9 cellular contexts compared by ENCODE assay signal in genomic region chr20:2237059-2237458, GRCh38. TPM values are rescaled to one million over a fixed set of nuclear protein-coding genes. Genes with fewer than 3 reads are reported as not detected.
DNase-seq lines count a peak whose midpoint lies in the region; ATAC-seq and TF ChIP-seq lines count a peak whose summit lies in the region.
"Had no signal": no experiment of that assay in that cellular context is flagged by ENCODE, and none has a peak within 500 bp of the region (broad histone marks: within the 10 kb centered on the region; RNA-seq: fewer than 3 reads in every experiment).

No MANE protein-coding gene starts in this region.

- no peaks in the 10 kb centered on the region for H3K27me3 ChIP-seq in uterus
- no peaks in the 10 kb centered on the region for H3K27me3 ChIP-seq in SJCRH30
- H3K27me3 ChIP-seq: BLaER1 treated with 17β-estradiol and CSF1 and Interleukin-3, amounts not matched to agents 10 nM and 100 nM had no signal

- H3K9me3 Mint-ChIP-seq in type B pancreatic cell: no peaks in the 10 kb centered on the region

- H3K4me3 ChIP-seq in uterus (no peak overlapping the region), SJCRH30 (no peak overlapping the region)
- H3K4me3 ChIP-seq: BLaER1 treated with 17β-estradiol and CSF1 and Interleukin-3, amounts not matched to agents 10 nM and 100 nM had no signal

- DNase-seq in NCI-H526 (lab: John Stamatoyannopoulos, UW) (peak; percentile 11 to 53), NCI-H526 treated with DMSO at 0.1 percent for 48 hours (lab: John Stamatoyannopoulos, UW) (no peak), brain pericyte (ENCODE audit: low read depth, low spot score) (peak; percentile 15), left lobe of liver (ENCODE audit: low spot score) (peak; percentile 83), type B pancreatic cell (ENCODE audit: extremely low spot score, unreplicated experiment) (no peak), uterus (no peak), SJCRH30 (no peak)

- H3K4me1 ChIP-seq in uterus: no peaks in the 10 kb centered on the region
- no peaks in the 10 kb centered on the region for H3K4me1 ChIP-seq in SJCRH30

- H3K36me3 Mint-ChIP-seq in type B pancreatic cell: no peaks in the 10 kb centered on the region

- peaks cover 23% of the 10 kb centered on the region for H3K4me1 Mint-ChIP-seq in type B pancreatic cell (ENCODE audit: unreplicated experiment)

- H3K27ac ChIP-seq in uterus (no peak overlapping the region), SJCRH30 (no peak overlapping the region)
- H3K27ac ChIP-seq: BLaER1 treated with 17β-estradiol and CSF1 and Interleukin-3, amounts not matched to agents 10 nM and 100 nM had no signal

- no peak overlapping the region for H3K4me3 Mint-ChIP-seq in type B pancreatic cell

- peaks cover 4% of the 10 kb centered on the region for H3K27me3 Mint-ChIP-seq in type B pancreatic cell

- TF ChIP-seq CTCF in type B pancreatic cell (conservative IDR thresholded peaks at IDR 0.05) (no peak), uterus (IDR thresholded peaks at IDR 0.05) (peak in 1 of 4 experiments; percentile 17)

- H3K36me3 ChIP-seq in uterus (no peaks in the 10 kb centered on the region), SJCRH30 (no peaks in the 10 kb centered on the region)
- H3K36me3 ChIP-seq: BLaER1 treated with 17β-estradiol and CSF1 and Interleukin-3, amounts not matched to agents 10 nM and 100 nM had no signal

- TF ChIP-seq POLR2A in uterus (IDR thresholded peaks at IDR 0.05): no peak

- ATAC-seq in left lobe of liver (peak; percentile 97), GM21515 (IDR thresholded peaks at IDR 0.05; ENCODE audit: unreplicated experiment) (no peak)

- H3K27ac Mint-ChIP-seq in type B pancreatic cell: peak overlapping the region; percentile 2

- intact Hi-C loops in uterus (cut with DNase I; ENCODE audit: low total_unique reads): no loop called here

- H3K9me3 ChIP-seq in uterus: no peaks in the 10 kb centered on the region
- H3K9me3 ChIP-seq in SJCRH30 (replicated peaks): no peaks in the 10 kb centered on the region
- H3K9me3 ChIP-seq: BLaER1 treated with 17β-estradiol and CSF1 and Interleukin-3, amounts not matched to agents 10 nM and 100 nM had no signal

RNA-seq across cellular contexts. Expression of gene TGM3, which starts 58.7 kb away (rescaled TPM):
- 0.25 TPM for total RNA-seq in left lobe of liver
- 1.4 and 1.5 TPM in 2 replicates for total RNA-seq in type B pancreatic cell (ENCODE audit: low replicate concordance)
- total RNA-seq in uterus: under 1 TPM in 1 of 4 donors, not detected in 3; 0.21 TPM
- not detected in 2 replicates for total RNA-seq in SJCRH30 (2014; rRNA removed; shearing (Covaris generic))

Comparison
In these comparisons a context has a peak if more than half of its experiments do, and no peak if none do; other contexts are left out.
1. DNase-seq: peak in NCI-H526 (2 of 2), brain pericyte (single experiment) and left lobe of liver (single experiment); none in NCI-H526 treated with DMSO at 0.1 percent for 48 hours (single experiment), type B pancreatic cell (single experiment), uterus (0 of 2) and SJCRH30 (0 of 2).